ENCODE assay signal across 18 cellular contexts in genomic region chr6:162825597-162825996, GRCh38.
"Had no signal": no experiment of that assay in that cellular context is flagged by ENCODE, and none has a peak within 500 bp of the region (broad histone marks: within the 10 kb centered on the region; RNA-seq: fewer than 3 reads in every experiment).

No MANE protein-coding gene starts in this region.

- H3K4me1 Mint-ChIP-seq: activated B cell treated with CpG ODN at 0.5 μM for 24 hours; activated T-helper 17 cell treated with anti-CD3 and anti-CD28 coated beads, Interleukin-2, amount 50 U/mL, for 72 hours; mesothelial cell of epicardium; stimulated activated naive B cell treated with anti-CD40 and anti-IgM and Interleukin-4, amounts not matched to agents 10 μg/mL and 1 μg/mL and 100 μg/mL, for 72 hours had no signal

- H3K27ac ChIP-seq: foreskin keratinocyte, lower lobe of right lung, sigmoid colon, upper lobe of right lung had no signal

- H3K36me3 Mint-ChIP-seq: activated naive CD8-positive, alpha-beta T cell treated with anti-CD3 and anti-CD28 coated beads for 36 hours; mesothelial cell of epicardium; natural killer cell treated with Interleukin-12 subunit alpha and Interleukin-12 subunit beta and Interleukin-15 and Interleukin-18, amount 100 ng/mL, for 72 hours; stimulated activated naive B cell treated with anti-CD40 and anti-IgM and Interleukin-4, amounts not matched to agents 10 μg/mL and 1 μg/mL and 100 μg/mL, for 72 hours had no signal

- H3K9me3 ChIP-seq: lower lobe of right lung, sigmoid colon, upper lobe of right lung had no signal

- H3K4me3 ChIP-seq: lower lobe of right lung, sigmoid colon, upper lobe of right lung had no signal

- H3K4me3 Mint-ChIP-seq: activated B cell treated with CpG ODN at 0.5 μM for 24 hours; activated CD4-positive, alpha-beta memory T cell treated with anti-CD3 and anti-CD28 coated beads, Interleukin-2, amount 10 ng/mL, durations not matched to agents 7 days and 5 days; activated naive CD8-positive, alpha-beta T cell treated with anti-CD3 and anti-CD28 coated beads for 36 hours; activated T-helper 17 cell treated with anti-CD3 and anti-CD28 coated beads, Interleukin-2, amount 50 U/mL, for 72 hours; mesothelial cell of epicardium; natural killer cell treated with Interleukin-12 subunit alpha and Interleukin-12 subunit beta and Interleukin-15 and Interleukin-18, amount 100 ng/mL, for 72 hours; stimulated activated naive B cell treated with anti-CD40 and anti-IgM and Interleukin-4, amounts not matched to agents 10 μg/mL and 1 μg/mL and 100 μg/mL, for 72 hours had no signal

- DNase-seq: activated B cell treated with CpG ODN at 0.5 μM for 24 hours; activated CD4-positive, alpha-beta memory T cell treated with anti-CD3 and anti-CD28 coated beads, Interleukin-2, amount 10 ng/mL, durations not matched to agents 7 days and 5 days; activated CD4-positive, alpha-beta T cell treated with anti-CD3 and anti-CD28 coated beads for 4 hours; activated naive CD4-positive, alpha-beta T cell; activated naive CD8-positive, alpha-beta T cell treated with anti-CD3 and anti-CD28 coated beads for 36 hours; activated T-cell treated with anti-CD3 and anti-CD28 coated beads, Interleukin-2, amount 50 U/mL, for 1 hour; amniotic stem cell; foreskin keratinocyte; hippocampal formation; lower lobe of right lung; nucleus accumbens; sigmoid colon; stimulated activated CD4-positive, alpha-beta T cell treated with anti-CD3 and anti-CD28 coated beads, Interleukin-4, amount 100 ng/mL, for 4 hours; stimulated activated naive B cell treated with anti-CD40 and anti-IgM and Interleukin-4, amounts not matched to agents 10 μg/mL and 1 μg/mL and 100 μg/mL, for 72 hours; upper lobe of right lung had no signal

- H3K27me3 ChIP-seq: foreskin keratinocyte, sigmoid colon, upper lobe of right lung had no signal

- H3K27ac Mint-ChIP-seq: activated B cell treated with CpG ODN at 0.5 μM for 24 hours; activated CD4-positive, alpha-beta memory T cell treated with anti-CD3 and anti-CD28 coated beads, Interleukin-2, amount 10 ng/mL, durations not matched to agents 7 days and 5 days; activated naive CD8-positive, alpha-beta T cell treated with anti-CD3 and anti-CD28 coated beads for 36 hours; activated T-helper 17 cell treated with anti-CD3 and anti-CD28 coated beads, Interleukin-2, amount 50 U/mL, for 72 hours; mesothelial cell of epicardium; natural killer cell treated with Interleukin-12 subunit alpha and Interleukin-12 subunit beta and Interleukin-15 and Interleukin-18, amount 100 ng/mL, for 72 hours; stimulated activated naive B cell treated with anti-CD40 and anti-IgM and Interleukin-4, amounts not matched to agents 10 μg/mL and 1 μg/mL and 100 μg/mL, for 72 hours had no signal

- H3K27me3 Mint-ChIP-seq: activated B cell treated with CpG ODN at 0.5 μM for 24 hours; activated CD4-positive, alpha-beta memory T cell treated with anti-CD3 and anti-CD28 coated beads, Interleukin-2, amount 10 ng/mL, durations not matched to agents 7 days and 5 days; activated naive CD8-positive, alpha-beta T cell treated with anti-CD3 and anti-CD28 coated beads for 36 hours; activated T-helper 17 cell treated with anti-CD3 and anti-CD28 coated beads, Interleukin-2, amount 50 U/mL, for 72 hours; natural killer cell treated with Interleukin-12 subunit alpha and Interleukin-12 subunit beta and Interleukin-15 and Interleukin-18, amount 100 ng/mL, for 72 hours; stimulated activated naive B cell treated with anti-CD40 and anti-IgM and Interleukin-4, amounts not matched to agents 10 μg/mL and 1 μg/mL and 100 μg/mL, for 72 hours had no signal

- H3K36me3 ChIP-seq: lower lobe of right lung, sigmoid colon, upper lobe of right lung had no signal

- H3K4me1 ChIP-seq: foreskin keratinocyte, lower lobe of right lung, sigmoid colon, upper lobe of right lung had no signal

- ATAC-seq: activated T-helper 17 cell treated with anti-CD3 and anti-CD28 coated beads, Interleukin-2, amount 50 U/mL, for 72 hours; foreskin keratinocyte; lower lobe of right lung; stimulated activated naive B cell treated with anti-CD40 and anti-IgM and Interleukin-4, amounts not matched to agents 10 μg/mL and 1 μg/mL and 100 μg/mL, for 72 hours; upper lobe of right lung had no signal

- H3K9me3 Mint-ChIP-seq: activated CD4-positive, alpha-beta memory T cell treated with anti-CD3 and anti-CD28 coated beads, Interleukin-2, amount 10 ng/mL, durations not matched to agents 7 days and 5 days; activated naive CD8-positive, alpha-beta T cell treated with anti-CD3 and anti-CD28 coated beads for 36 hours; activated T-helper 17 cell treated with anti-CD3 and anti-CD28 coated beads, Interleukin-2, amount 50 U/mL, for 72 hours had no signal
